ENCODE assay signal across 1 cellular context in the genomic region with DNA sequence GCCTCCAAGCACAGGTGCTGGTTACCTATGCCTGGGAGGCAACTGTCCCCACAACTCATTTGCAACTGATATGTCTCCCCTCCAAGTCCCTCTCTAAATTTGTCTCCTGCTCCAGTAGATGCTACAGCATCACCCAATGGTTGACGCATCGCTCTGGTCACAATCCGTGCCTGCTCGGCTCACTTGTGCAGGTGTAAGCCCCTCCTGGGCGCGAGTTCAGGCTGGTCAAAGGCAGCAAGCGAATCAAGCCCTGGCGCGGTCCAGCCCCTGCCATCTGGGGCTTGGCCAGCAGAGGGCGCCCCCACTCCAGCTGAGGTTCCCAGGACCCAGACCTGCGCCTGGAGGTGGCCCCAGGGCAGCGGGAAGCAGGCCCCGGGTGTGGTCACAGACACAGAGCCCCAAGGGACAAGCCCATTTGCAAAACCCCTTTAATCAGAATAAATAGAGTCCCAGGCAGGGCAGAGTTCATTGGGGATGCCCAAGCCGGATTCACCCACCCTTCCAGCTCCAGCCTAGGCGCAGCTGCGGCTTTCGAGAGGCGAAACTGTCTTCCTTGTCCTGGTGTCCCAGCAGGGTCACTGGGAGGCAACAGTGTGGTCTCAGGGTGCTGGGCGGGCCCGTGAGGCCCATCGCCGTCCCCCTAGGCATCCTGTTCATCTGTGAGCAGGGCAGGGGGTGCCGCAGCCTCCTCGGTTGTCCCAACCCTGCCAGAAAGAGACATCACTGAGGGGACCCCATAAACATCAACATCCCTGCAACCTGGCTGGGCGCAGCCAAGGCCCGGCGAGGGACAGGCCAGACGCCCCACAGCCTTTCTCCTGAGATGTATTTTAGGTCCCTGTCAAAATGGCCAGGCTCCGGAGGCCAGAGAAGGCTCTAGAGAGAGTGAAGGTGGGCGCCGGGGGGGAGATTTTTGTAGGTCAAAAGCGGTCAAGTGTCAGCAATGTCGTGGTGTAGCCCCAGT.
TF ChIP-seq lines count a peak whose summit lies in the region.

No MANE protein-coding gene starts in this region.

TF ChIP-seq in IMR-90, 13 proteins besides CTCF, POLR2A, EP300 and RAD21:
- TF ChIP-seq SMC3 (IDR thresholded peaks at IDR 0.05; ENCODE audit: low read depth, low read length) (peak; percentile 83), CHD1 (IDR thresholded peaks at IDR 0.05; ENCODE audit: low read depth, low read length) (no peak), FOS (IDR thresholded peaks at IDR 0.05; ENCODE audit: low read depth, low read length) (no peak)
- TF ChIP-seq, protein P1, sequence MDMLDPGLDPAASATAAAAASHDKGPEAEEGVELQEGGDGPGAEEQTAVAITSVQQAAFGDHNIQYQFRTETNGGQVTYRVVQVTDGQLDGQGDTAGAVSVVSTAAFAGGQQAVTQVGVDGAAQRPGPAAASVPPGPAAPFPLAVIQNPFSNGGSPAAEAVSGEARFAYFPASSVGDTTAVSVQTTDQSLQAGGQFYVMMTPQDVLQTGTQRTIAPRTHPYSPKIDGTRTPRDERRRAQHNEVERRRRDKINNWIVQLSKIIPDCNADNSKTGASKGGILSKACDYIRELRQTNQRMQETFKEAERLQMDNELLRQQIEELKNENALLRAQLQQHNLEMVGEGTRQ (IDR thresholded peaks at IDR 0.05; ENCODE audit: low read depth, low read length), result no peak
